ENCODE assay signal across 1 cellular context in the genomic region with DNA sequence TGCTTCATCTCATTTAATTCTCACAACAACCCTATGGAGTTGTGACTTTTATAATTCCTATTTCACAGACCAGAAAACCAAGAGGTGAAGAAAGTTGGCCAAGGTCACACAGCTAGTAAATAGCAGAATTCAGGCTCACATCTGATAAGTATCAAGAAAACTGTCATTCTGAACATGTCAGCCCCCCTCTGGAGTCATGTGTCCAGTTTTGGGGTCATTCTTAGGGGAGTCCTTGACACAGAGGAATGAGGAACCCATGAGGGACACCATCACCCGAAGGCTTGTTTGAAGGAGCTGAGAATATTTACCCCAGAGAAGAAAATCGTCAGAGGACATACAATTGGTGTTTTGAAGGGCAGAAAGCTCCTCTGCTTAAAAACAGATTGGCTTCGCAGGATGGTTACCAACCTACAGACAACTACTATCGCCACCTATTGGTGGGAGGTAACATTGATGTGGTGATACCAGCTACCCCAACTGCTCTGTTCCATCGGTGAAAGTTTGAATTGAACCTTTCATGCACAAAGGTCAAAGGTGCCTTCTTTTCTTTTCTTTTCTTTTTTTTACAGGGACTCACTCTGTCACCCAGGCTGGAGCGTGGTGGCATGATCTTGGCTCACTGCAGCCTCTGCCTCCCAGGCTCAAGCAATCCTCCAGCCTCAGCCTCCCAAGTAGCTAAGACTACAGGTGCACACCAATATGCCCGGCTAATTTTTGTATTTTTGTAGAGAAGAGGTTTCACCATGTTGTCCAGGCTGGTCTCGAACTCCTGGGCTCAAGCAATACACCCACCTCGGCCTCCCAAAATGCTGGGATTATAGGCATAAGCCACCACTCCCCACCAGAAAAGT.
TF ChIP-seq lines count a peak whose summit lies in the region.

No MANE protein-coding gene starts in this region.

TF ChIP-seq in liver, 16 proteins besides CTCF, POLR2A, EP300 and RAD21 (continued from another document):
- TF ChIP-seq, protein P1, sequence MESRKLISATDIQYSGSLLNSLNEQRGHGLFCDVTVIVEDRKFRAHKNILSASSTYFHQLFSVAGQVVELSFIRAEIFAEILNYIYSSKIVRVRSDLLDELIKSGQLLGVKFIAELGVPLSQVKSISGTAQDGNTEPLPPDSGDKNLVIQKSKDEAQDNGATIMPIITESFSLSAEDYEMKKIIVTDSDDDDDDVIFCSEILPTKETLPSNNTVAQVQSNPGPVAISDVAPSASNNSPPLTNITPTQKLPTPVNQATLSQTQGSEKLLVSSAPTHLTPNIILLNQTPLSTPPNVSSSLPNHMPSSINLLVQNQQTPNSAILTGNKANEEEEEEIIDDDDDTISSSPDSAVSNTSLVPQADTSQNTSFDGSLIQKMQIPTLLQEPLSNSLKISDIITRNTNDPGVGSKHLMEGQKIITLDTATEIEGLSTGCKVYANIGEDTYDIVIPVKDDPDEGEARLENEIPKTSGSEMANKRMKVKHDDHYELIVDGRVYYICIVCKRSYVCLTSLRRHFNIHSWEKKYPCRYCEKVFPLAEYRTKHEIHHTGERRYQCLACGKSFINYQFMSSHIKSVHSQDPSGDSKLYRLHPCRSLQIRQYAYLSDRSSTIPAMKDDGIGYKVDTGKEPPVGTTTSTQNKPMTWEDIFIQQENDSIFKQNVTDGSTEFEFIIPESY (IDR thresholded peaks at IDR 0.05): no peak
TF ChIP-seq in liver: peak in this region for 3.
